In genomic region chr10:49521062-49521461, GRCh38 we compare ENCODE assay signal across 21 cellular contexts.
"Had no signal": no experiment of that assay in that cellular context is flagged by ENCODE, and none has a peak within 500 bp of the region (broad histone marks: within the 10 kb centered on the region; RNA-seq: fewer than 3 reads in every experiment).

No MANE protein-coding gene starts in this region.

- DNase-seq: KBM-7, MG63, NCI-H1092, NCI-H1105 treated with DMSO at 0.1 percent for 48 hours, NCI-H1417 treated with DMSO at 0.1 percent for 48 hours, NCI-H146, NCI-H1694 treated with DMSO at 0.1 percent for 48 hours, NCI-H1930, NCI-H2081, NCI-H2107, NCI-H2227 treated with DMSO at 0.1 percent for 48 hours, NCI-H524, NCI-H526 treated with DMSO at 0.1 percent for 48 hours, NCI-H748 treated with DMSO at 0.1 percent for 48 hours, RPMI8226, SHP77, SJCRH30 had no signal

- H3K4me1 ChIP-seq: SJCRH30 had no signal

- H3K27ac ChIP-seq: HL-60, SJCRH30 had no signal

- H3K36me3 ChIP-seq: SJCRH30 had no signal

- H3K27me3 ChIP-seq: MG63, SJCRH30 had no signal

- FAIRE-seq: HTR-8/SVneo, RCC 7860 had no signal

- H3K4me3 ChIP-seq: MG63, SJCRH30 had no signal

- H3K9me3 ChIP-seq: MG63, SJCRH30 had no signal

- ATAC-seq: SK-N-SH treated with all-trans-retinoic acid at 6 μM for 48 hours had no signal
